In the genomic region with DNA sequence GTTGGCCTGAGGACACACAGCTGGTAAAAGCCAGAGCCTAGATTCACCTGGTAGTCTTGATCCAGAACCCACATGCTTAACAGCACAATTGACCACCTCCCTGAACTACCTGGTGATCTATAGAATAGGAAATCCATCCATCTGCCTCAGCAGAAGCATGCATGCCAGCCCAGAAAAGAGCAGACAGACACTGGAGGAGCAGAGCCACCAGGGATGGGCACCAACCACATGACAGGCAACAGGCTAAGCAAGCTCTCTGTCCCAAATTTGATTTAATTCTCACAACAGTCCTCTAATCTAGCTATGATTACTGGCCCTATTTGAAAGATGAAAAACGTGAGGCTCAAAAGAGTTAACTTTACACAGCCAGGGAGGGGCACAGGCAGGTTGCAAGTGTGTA, we compare ENCODE assay signal across 23 cellular contexts.
DNase-seq lines count a peak whose midpoint lies in the region; ATAC-seq and TF ChIP-seq lines count a peak whose summit lies in the region.
"Had no signal": no experiment of that assay in that cellular context is flagged by ENCODE, and none has a peak within 500 bp of the region (broad histone marks: within the 10 kb centered on the region; RNA-seq: fewer than 3 reads in every experiment).

No MANE protein-coding gene starts in this region.

- H3K27ac Mint-ChIP-seq in nephron progenitor cell: peak overlapping the region; percentile 22
- H3K27ac Mint-ChIP-seq: CD4-positive, alpha-beta memory T cell; CD4-positive, CD25-positive, alpha-beta regulatory T cell; CD8-positive, alpha-beta memory T cell had no signal

- no peak overlapping the region for H3K4me3 Mint-ChIP-seq in nephron progenitor cell
- H3K4me3 Mint-ChIP-seq: CD14-positive monocyte; CD4-positive, alpha-beta memory T cell; CD4-positive, CD25-positive, alpha-beta regulatory T cell; CD8-positive, alpha-beta memory T cell had no signal

- H3K4me3 ChIP-seq in vagina (no peak overlapping the region), H7 (ENCODE audit: insufficient read depth, low read depth, low read length) (no peak overlapping the region)
- H3K4me3 ChIP-seq: BLaER1 had no signal

- H3K4me1 Mint-ChIP-seq in nephron progenitor cell: peaks cover 34% of the 10 kb centered on the region
- H3K4me1 Mint-ChIP-seq: CD14-positive monocyte; CD4-positive, alpha-beta memory T cell; CD4-positive, CD25-positive, alpha-beta regulatory T cell; CD8-positive, alpha-beta memory T cell had no signal

- peaks cover 16% of the 10 kb centered on the region for H3K27me3 Mint-ChIP-seq in nephron progenitor cell (ENCODE audit: low read depth, poor library complexity)

- no peaks in the 10 kb centered on the region for H3K36me3 ChIP-seq in vagina
- H3K36me3 ChIP-seq in H7 (replicated peaks; ENCODE audit: control insufficient read depth, insufficient read depth, low read length): no peaks in the 10 kb centered on the region
- H3K36me3 ChIP-seq: BE2C, BLaER1 had no signal

- intact Hi-C loops in vagina (cut with DNase I): no loop called here

- DNase-seq in NCI-H69 (lab: John Stamatoyannopoulos, UW) (peak; percentile 34), nephron progenitor cell (no peak), vagina (ENCODE audit: extremely low spot score in 2 of 2) (peak; percentile 55 to 58), KG1 (lab: John Stamatoyannopoulos, UW) (no peak), NCI-H2081 treated with DMSO at 0.1 percent for 48 hours (lab: John Stamatoyannopoulos, UW) (no peak), H7 (no peak)
- DNase-seq: 8988T; ACHN; BE2C; CD4-positive, alpha-beta memory T cell; CD4-positive, CD25-positive, alpha-beta regulatory T cell; CD8-positive, alpha-beta memory T cell; COR-L47; DMS 273 treated with DMSO at 0.1 percent for 48 hours; DMS153; DMS79; DND-41; EL; GF-D8 had no signal

- TF ChIP-seq POLR2A in vagina (IDR thresholded peaks at IDR 0.05): no peak

- TF ChIP-seq CTCF in VCaP (conservative IDR thresholded peaks at IDR 0.05) (no peak), nephron progenitor cell (IDR thresholded peaks at IDR 0.05) (no peak), vagina (IDR thresholded peaks at IDR 0.05) (no peak)

- H3K36me3 Mint-ChIP-seq in nephron progenitor cell (ENCODE audit: low read depth): no peaks in the 10 kb centered on the region
- H3K36me3 Mint-ChIP-seq: CD14-positive monocyte; CD4-positive, alpha-beta memory T cell; CD4-positive, CD25-positive, alpha-beta regulatory T cell; CD8-positive, alpha-beta memory T cell had no signal

- no peaks in the 10 kb centered on the region for H3K9me3 Mint-ChIP-seq in nephron progenitor cell
- H3K9me3 Mint-ChIP-seq: CD4-positive, alpha-beta memory T cell; CD4-positive, CD25-positive, alpha-beta regulatory T cell; CD8-positive, alpha-beta memory T cell had no signal

- H3K9me3 ChIP-seq in vagina: no peaks in the 10 kb centered on the region
- H3K9me3 ChIP-seq: BE2C, BLaER1 had no signal

- H3K27ac ChIP-seq in VCaP (peak overlapping the region; percentile 87), vagina (no peak overlapping the region)
- H3K27ac ChIP-seq: BLaER1 had no signal

- H3K27me3 ChIP-seq in vagina (no peaks in the 10 kb centered on the region), H7 (ENCODE audit: control insufficient read depth, insufficient read depth, low read length) (no peaks in the 10 kb centered on the region)
- H3K27me3 ChIP-seq: BLaER1 had no signal

- H3K4me1 ChIP-seq in vagina: peaks cover 5% of the 10 kb centered on the region
- H3K4me1 ChIP-seq: BE2C had no signal

- no peak for ATAC-seq in HG03139 (IDR thresholded peaks at IDR 0.05; ENCODE audit: unreplicated experiment)

Comparison
In these comparisons a context has a peak if more than half of its experiments do, and no peak if none do; other contexts are left out.
1. DNase-seq: peak in NCI-H69 (single experiment) and vagina (2 of 2); none in nephron progenitor cell (single experiment), KG1 (single experiment), NCI-H2081 treated with DMSO at 0.1 percent for 48 hours (single experiment) and H7 (single experiment).